ENCODE assay signal across 14 cellular contexts in genomic region chr17:48961516-48962233, GRCh38. TPM values are rescaled to one million over a fixed set of nuclear protein-coding genes. Genes with fewer than 3 reads are reported as not detected.
A peak's percentile ranks its signal among the peaks of the same experiment; 100 is the strongest.
DNase-seq lines count a peak whose midpoint lies in the region; ATAC-seq and TF ChIP-seq lines count a peak whose summit lies in the region.
"Had no signal": no experiment of that assay in that cellular context is flagged by ENCODE, and none has a peak within 500 bp of the region (broad histone marks: within the 10 kb centered on the region; RNA-seq: fewer than 3 reads in every experiment).

No MANE protein-coding gene starts in this region.

- H3K79me2 ChIP-seq in mesendoderm (ENCODE audit: control insufficient read depth, insufficient read depth, low read length): no peaks in the 10 kb centered on the region

- H2BK15ac ChIP-seq in mesendoderm (replicated peaks; ENCODE audit: low read depth): no peak overlapping the region

- no peak overlapping the region for H2BK120ac ChIP-seq in mesendoderm (ENCODE audit: low read depth, low read length)

- H3K4ac ChIP-seq in mesendoderm (ENCODE audit: low read depth, low read length): no peak overlapping the region

- H3K4me3 ChIP-seq in NB4 (ENCODE audit: low read depth, low read length): no peak overlapping the region
- no peak overlapping the region for H3K4me3 ChIP-seq in mesendoderm (ENCODE audit: low read length)
- H3K4me3 ChIP-seq in A673 (ENCODE audit: low read depth, low read length, poor library complexity, severe bottlenecking): no peak overlapping the region

- H3K23ac ChIP-seq in mesendoderm (ENCODE audit: low read length): no peak overlapping the region

- no peaks in the 10 kb centered on the region for H3K9me3 ChIP-seq in A673 (ENCODE audit: low read depth, low read length, poor library complexity, severe bottlenecking)
- H3K9me3 ChIP-seq: neutrophil had no signal

- no peak overlapping the region for H2AK5ac ChIP-seq in mesendoderm (ENCODE audit: low read length)

- peak overlapping the region; percentile 27 for H3K27ac Mint-ChIP-seq in chondrocyte (ENCODE audit: unreplicated experiment)
- no peak overlapping the region for H3K27ac Mint-ChIP-seq in activated T-helper 2 cell treated with anti-CD3 and anti-CD28 coated beads, Interferon-gamma antibody, Interleukin-2, Interleukin-4, amounts not matched to agents 10 μg/mL and 5 μg/mL and 100 μg/mL, durations not matched to agents 14 hours and 24 hours and 36 hours
- H3K27ac Mint-ChIP-seq: brain had no signal

- H3K36me3 ChIP-seq in mesendoderm (ENCODE audit: control insufficient read depth, insufficient read depth, low read length): no peaks in the 10 kb centered on the region
- no peaks in the 10 kb centered on the region for H3K36me3 ChIP-seq in A673 (ENCODE audit: insufficient read depth, low read length, poor library complexity, severe bottlenecking)
- H3K36me3 ChIP-seq: neutrophil had no signal

- H3K56ac ChIP-seq in mesendoderm (ENCODE audit: low read length): peak overlapping the region; percentile 71

- no peak overlapping the region for H3K4me3 Mint-ChIP-seq in chondrocyte (ENCODE audit: unreplicated experiment)
- no peak overlapping the region for H3K4me3 Mint-ChIP-seq in activated T-helper 2 cell treated with anti-CD3 and anti-CD28 coated beads, Interferon-gamma antibody, Interleukin-2, Interleukin-4, amounts not matched to agents 10 μg/mL and 5 μg/mL and 100 μg/mL, durations not matched to agents 14 hours and 24 hours and 36 hours (ENCODE audit: low read depth)
- H3K4me3 Mint-ChIP-seq: CD8-positive, alpha-beta memory T cell had no signal

- no peaks in the 10 kb centered on the region for H3K27me3 Mint-ChIP-seq in chondrocyte (ENCODE audit: low read depth)
- H3K27me3 Mint-ChIP-seq in activated T-helper 2 cell treated with anti-CD3 and anti-CD28 coated beads, Interferon-gamma antibody, Interleukin-2, Interleukin-4, amounts not matched to agents 10 μg/mL and 5 μg/mL and 100 μg/mL, durations not matched to agents 14 hours and 24 hours and 36 hours (ENCODE audit: low read depth): peaks cover 22% of the 10 kb centered on the region

- H4K8ac ChIP-seq in mesendoderm (ENCODE audit: low read depth, low read length): no peak overlapping the region

- DNase-seq in EL (peak; percentile 70), NB4 (ENCODE audit: low read depth) (peak; percentile 35), chondrocyte (ENCODE audit: low spot score) (no peak), mesendoderm (peak; percentile 77), A673 (ENCODE audit: low spot score) (no peak), NCI-H1930 (lab: John Stamatoyannopoulos, UW) (no peak)
- DNase-seq in activated T-helper 2 cell treated with anti-CD3 and anti-CD28 coated beads, Interferon-gamma antibody, Interleukin-2, Interleukin-4, amounts not matched to agents 10 μg/mL and 5 μg/mL and 100 μg/mL, durations not matched to agents 14 hours and 24 hours and 36 hours (ENCODE audit: low spot score): no peak
- DNase-seq: CD8-positive, alpha-beta memory T cell; NCI-H187 treated with DMSO at 0.1 percent for 48 hours; stimulated activated CD4-positive, alpha-beta T cell treated with anti-CD3 and anti-CD28 coated beads, Interleukin-4, amount 100 ng/mL, for 24 hours had no signal

- H3K4me1 ChIP-seq in mesendoderm (ENCODE audit: control insufficient read depth, low read depth, low read length) (peaks cover 4% of the 10 kb centered on the region), A673 (ENCODE audit: insufficient read depth, low read length, poor library complexity, severe bottlenecking) (peaks cover 3% of the 10 kb centered on the region)

- ATAC-seq in HG03354 (IDR thresholded peaks at IDR 0.05; ENCODE audit: poor library complexity, severe bottlenecking, unreplicated experiment): no peak

- H3K27me3 ChIP-seq in mesendoderm (ENCODE audit: insufficient read depth, low read length, poor library complexity) (no peaks in the 10 kb centered on the region), A673 (replicated peaks; ENCODE audit: insufficient read depth, low read depth, low read length, poor library complexity) (no peaks in the 10 kb centered on the region)

- no peak overlapping the region for H3K9ac ChIP-seq in mesendoderm (ENCODE audit: low read length)

- no peak for TF ChIP-seq POLR2A in NB4 (IDR thresholded peaks at IDR 0.05; ENCODE audit: extremely low read depth, insufficient read length)

- CTCF ChIA-PET in A673 (lab: Charles Lee): no interaction called here

- H3K4me1 Mint-ChIP-seq in chondrocyte (ENCODE audit: low read depth): peaks cover 15% of the 10 kb centered on the region
- H3K4me1 Mint-ChIP-seq in activated T-helper 2 cell treated with anti-CD3 and anti-CD28 coated beads, Interferon-gamma antibody, Interleukin-2, Interleukin-4, amounts not matched to agents 10 μg/mL and 5 μg/mL and 100 μg/mL, durations not matched to agents 14 hours and 24 hours and 36 hours (ENCODE audit: low read depth): no peaks in the 10 kb centered on the region

- no peaks in the 10 kb centered on the region for H3K9me3 Mint-ChIP-seq in chondrocyte (ENCODE audit: low read depth)
- H3K9me3 Mint-ChIP-seq in activated T-helper 2 cell treated with anti-CD3 and anti-CD28 coated beads, Interferon-gamma antibody, Interleukin-2, Interleukin-4, amounts not matched to agents 10 μg/mL and 5 μg/mL and 100 μg/mL, durations not matched to agents 14 hours and 24 hours and 36 hours: no peaks in the 10 kb centered on the region
- H3K9me3 Mint-ChIP-seq: CD8-positive, alpha-beta memory T cell had no signal

- H3K36me3 Mint-ChIP-seq in chondrocyte (ENCODE audit: low read depth): no peaks in the 10 kb centered on the region
- no peaks in the 10 kb centered on the region for H3K36me3 Mint-ChIP-seq in activated T-helper 2 cell treated with anti-CD3 and anti-CD28 coated beads, Interferon-gamma antibody, Interleukin-2, Interleukin-4, amounts not matched to agents 10 μg/mL and 5 μg/mL and 100 μg/mL, durations not matched to agents 14 hours and 24 hours and 36 hours (ENCODE audit: low read depth)
- H3K36me3 Mint-ChIP-seq: brain; CD8-positive, alpha-beta memory T cell had no signal

- WGBS in mesendoderm (ENCODE audit: extremely low coverage, insufficient coverage, low lambda C conversion rate): no CpG with 5 or more reads among the region's 10 CpGs

- no peak overlapping the region for H2BK5ac ChIP-seq in mesendoderm (ENCODE audit: low read length)

- TF ChIP-seq CTCF in NB4 (IDR thresholded peaks at IDR 0.05; ENCODE audit: low read depth, low read length) (no peak), chondrocyte (IDR thresholded peaks at IDR 0.05) (no peak), A673 (conservative IDR thresholded peaks at IDR 0.05; ENCODE audit: low read depth, low read length) (no peak)

- H3K27ac ChIP-seq in mesendoderm (ENCODE audit: low read depth, low read length): no peak overlapping the region
- no peak overlapping the region for H3K27ac ChIP-seq in A673 (ENCODE audit: low read depth, low read length, poor library complexity, severe bottlenecking)
- H3K27ac ChIP-seq: neutrophil had no signal

- no peaks in the 10 kb centered on the region for H3K79me1 ChIP-seq in mesendoderm (ENCODE audit: low read length)

- H4K5ac ChIP-seq in mesendoderm (ENCODE audit: low read length): no peak overlapping the region

- POLR2A ChIA-PET in A673 (lab: Charles Lee; ENCODE audit: low non-redundant PET): no interaction called here

- intact Hi-C loops in A673 (cut with micrococcal nuclease; ENCODE audit: unreplicated experiment): no loop called here
- intact Hi-C loops in activated T-helper 2 cell treated with anti-CD3 and anti-CD28 coated beads, Interferon-gamma antibody, Interleukin-2, Interleukin-4, amounts not matched to agents 10 μg/mL and 5 μg/mL and 100 μg/mL, durations not matched to agents 14 hours and 24 hours and 36 hours (cut with micrococcal nuclease): no loop called here

- BruUV-seq in A673 (replicated peaks; lab: Mats Ljungman, UMichigan): no TSS peak

- peak overlapping the region; percentile 65 for H3K18ac ChIP-seq in mesendoderm (ENCODE audit: low read length)

- H3K4me2 ChIP-seq in mesendoderm (ENCODE audit: low read length): no peak overlapping the region

RNA-seq across cellular contexts. Expression of gene GIP, which starts 6.7 kb away (rescaled TPM):
- total RNA-seq in chondrocyte (not detected in 3 replicates), A673 (2021) (0.88 and 1.1 TPM in 2 replicates)
- polyA plus RNA-seq in mesendoderm (2013, experiment 1 of 2): 0.20 TPM
- 0.35 TPM for polyA plus RNA-seq in mesendoderm (2013, experiment 2 of 2)
- not detected in 2 replicates for total RNA-seq in activated T-helper 2 cell treated with anti-CD3 and anti-CD28 coated beads, Interferon-gamma antibody, Interleukin-2, Interleukin-4, amounts not matched to agents 10 μg/mL and 5 μg/mL and 100 μg/mL, durations not matched to agents 14 hours and 24 hours and 36 hours
- total RNA-seq: CD8-positive, alpha-beta memory T cell; glomerular endothelial cell had no signal
- polyA plus RNA-seq: CD8-positive, alpha-beta memory T cell had no signal

RNA-seq across cellular contexts. Expression of gene SNF8, which starts 17.0 kb away (rescaled TPM):
- total RNA-seq in chondrocyte (123 to 147 TPM (median 126 TPM) in 3 replicates), A673 (2021) (177 and 188 TPM in 2 replicates)
- 115 TPM for polyA plus RNA-seq in mesendoderm (2013, experiment 1 of 2)
- 113 TPM for polyA plus RNA-seq in mesendoderm (2013, experiment 2 of 2)
- total RNA-seq in activated T-helper 2 cell treated with anti-CD3 and anti-CD28 coated beads, Interferon-gamma antibody, Interleukin-2, Interleukin-4, amounts not matched to agents 10 μg/mL and 5 μg/mL and 100 μg/mL, durations not matched to agents 14 hours and 24 hours and 36 hours: 145 and 152 TPM in 2 replicates

RNA-seq across cellular contexts. Expression of gene IGF2BP1, which starts 35.5 kb away (rescaled TPM):
- 47.1 to 60.0 TPM (median 57.6 TPM) in 3 replicates for total RNA-seq in chondrocyte
- 132 TPM for polyA plus RNA-seq in mesendoderm (2013, experiment 1 of 2)
- polyA plus RNA-seq in mesendoderm (2013, experiment 2 of 2): 142 TPM
- total RNA-seq in A673 (2021): 495 and 517 TPM in 2 replicates
- total RNA-seq in activated T-helper 2 cell treated with anti-CD3 and anti-CD28 coated beads, Interferon-gamma antibody, Interleukin-2, Interleukin-4, amounts not matched to agents 10 μg/mL and 5 μg/mL and 100 μg/mL, durations not matched to agents 14 hours and 24 hours and 36 hours: 0.09 and 0.32 TPM in 2 replicates
- polyA plus RNA-seq: CD8-positive, alpha-beta memory T cell had no signal

RNA-seq across cellular contexts. Expression of gene UBE2Z, which starts 53.5 kb away (rescaled TPM):
- total RNA-seq in chondrocyte (114 to 116 TPM (median 114 TPM) in 3 replicates), A673 (2021) (108 and 114 TPM in 2 replicates)
- 52.0 TPM for polyA plus RNA-seq in mesendoderm (2013, experiment 1 of 2)
- polyA plus RNA-seq in mesendoderm (2013, experiment 2 of 2): 52.4 TPM
- total RNA-seq in activated T-helper 2 cell treated with anti-CD3 and anti-CD28 coated beads, Interferon-gamma antibody, Interleukin-2, Interleukin-4, amounts not matched to agents 10 μg/mL and 5 μg/mL and 100 μg/mL, durations not matched to agents 14 hours and 24 hours and 36 hours: 81.3 and 85.2 TPM in 2 replicates

Comparison
In these comparisons a context has a peak if more than half of its experiments do, and no peak if none do; other contexts are left out.
1. DNase-seq: peak in EL (single experiment), NB4 (single experiment) and mesendoderm (single experiment); none in chondrocyte (single experiment), A673 (single experiment), NCI-H1930 (0 of 2) and activated T-helper 2 cell treated with anti-CD3 and anti-CD28 coated beads, Interferon-gamma antibody, Interleukin-2, Interleukin-4, amounts not matched to agents 10 μg/mL and 5 μg/mL and 100 μg/mL, durations not matched to agents 14 hours and 24 hours and 36 hours (single experiment).
2. RNA of gene IGF2BP1, which starts 35.5 kb away (total RNA-seq): 495 to 517 TPM in A673 and 47.1 to 60.0 TPM in chondrocyte; 0.09 to 0.32 TPM in activated T-helper 2 cell treated with anti-CD3 and anti-CD28 coated beads, Interferon-gamma antibody, Interleukin-2, Interleukin-4, amounts not matched to agents 10 μg/mL and 5 μg/mL and 100 μg/mL, durations not matched to agents 14 hours and 24 hours and 36 hours; every median in the first group is over 10 times any median in the second.